In the genomic region with DNA sequence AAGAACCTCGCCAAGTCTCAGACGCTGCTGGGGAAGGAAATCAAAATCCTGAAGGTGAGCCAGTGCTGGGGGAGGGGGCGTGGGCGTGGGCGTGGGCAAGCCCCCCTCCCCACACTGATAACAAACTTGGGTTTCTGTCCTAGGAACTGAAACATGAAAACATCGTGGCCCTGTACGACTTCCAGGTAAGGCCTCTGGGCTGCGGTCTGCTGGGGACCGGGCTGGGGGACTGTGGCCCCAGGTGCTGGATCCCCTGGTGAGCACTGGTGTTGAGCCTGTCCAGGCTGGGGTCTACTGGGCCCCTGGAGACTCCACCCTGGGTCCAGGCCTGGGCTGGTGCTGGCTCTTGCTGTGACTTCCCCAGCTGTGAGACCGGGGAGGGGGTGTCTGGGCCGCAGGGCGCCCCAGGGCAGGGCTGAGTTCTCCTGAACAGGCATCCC, we compare ENCODE assay signal across 8 cellular contexts. TPM values are rescaled to one million over a fixed set of nuclear protein-coding genes. Genes with fewer than 3 reads are reported as not detected.
A peak's percentile ranks its signal among the peaks of the same experiment; 100 is the strongest.
DNase-seq lines count a peak whose midpoint lies in the region; ATAC-seq, FAIRE-seq and TF ChIP-seq lines count a peak whose summit lies in the region.

No MANE protein-coding gene starts in this region.

- H2AFZ ChIP-seq in DND-41 (ENCODE audit: low read depth, low read length): no peak overlapping the region

- H3K27me3 ChIP-seq in DND-41 (ENCODE audit: insufficient read depth, low read length, poor library complexity): no peaks in the 10 kb centered on the region
- no peaks in the 10 kb centered on the region for H3K27me3 ChIP-seq in small intestine (ENCODE audit: control insufficient read depth in 2 of 2, insufficient read depth in 2 of 2, low read length in 2 of 2)

- peak overlapping the region; percentile 68 for H3K9ac ChIP-seq in DND-41 (ENCODE audit: low read depth, low read length)

- no peaks in the 10 kb centered on the region for H3K9me3 Mint-ChIP-seq in activated B cell treated with CpG ODN at 0.5 μM for 24 hours

- H4K20me1 ChIP-seq in DND-41 (ENCODE audit: insufficient read depth, low read length): peaks cover 37% of the 10 kb centered on the region

- H3K4me1 ChIP-seq in DND-41 (ENCODE audit: insufficient read depth, low read length): peaks cover 34% of the 10 kb centered on the region
- peaks cover 0 to 5% of the 10 kb centered on the region in 2 donors for H3K4me1 ChIP-seq in small intestine (ENCODE audit: control insufficient read depth in 2 of 2, insufficient read depth in 1 of 2, low read depth in 1 of 2, low read length in 1 of 2)

- intact Hi-C loops in activated B cell treated with CpG ODN at 0.5 μM for 24 hours (cut with micrococcal nuclease): loop anchor here (1.0 to 10.0 kb wide), 2 partner anchors 28 to 1021 kb away; partner anchors contain the start of gene RAN

- no peaks in the 10 kb centered on the region for H3K36me3 Mint-ChIP-seq in activated B cell treated with CpG ODN at 0.5 μM for 24 hours (ENCODE audit: low read depth)

- peak overlapping the region; percentile 87 for H3K4me2 ChIP-seq in DND-41 (ENCODE audit: insufficient read depth, low read length)

- DNase-seq in DND-41: peak; percentile 55
- no peak for DNase-seq in activated B cell treated with CpG ODN at 0.5 μM for 24 hours
- no peak for DNase-seq in foreskin fibroblast
- no peak for DNase-seq in small intestine
- no peak for DNase-seq in Kasumi-1 (lab: John Stamatoyannopoulos, UW)
- no peak for DNase-seq in GM10266 (ENCODE audit: extremely low spot score)

- ATAC-seq in DND-41 (ENCODE audit: insufficient read depth, low read depth) (peak; percentile 30), HG02678 (IDR thresholded peaks at IDR 0.05; ENCODE audit: unreplicated experiment) (peak; percentile 1), activated B cell treated with CpG ODN at 0.5 μM for 24 hours (ENCODE audit: low read depth) (no peak), GM21576 (IDR thresholded peaks at IDR 0.05; ENCODE audit: unreplicated experiment) (no peak)

- no peaks in the 10 kb centered on the region for H3K27me3 Mint-ChIP-seq in activated B cell treated with CpG ODN at 0.5 μM for 24 hours

- no peak for FAIRE-seq in small intestine (lab: Jason Lieb, UNC)

- H3K36me3 ChIP-seq in DND-41 (ENCODE audit: insufficient read depth, low read length) (peaks cover 37% of the 10 kb centered on the region), small intestine (ENCODE audit: control insufficient read depth in 2 of 2, insufficient read depth in 2 of 2, low read length in 2 of 2) (peaks cover 0 to 4% of the 10 kb centered on the region in 2 donors)

- peaks cover 56% of the 10 kb centered on the region for H3K79me2 ChIP-seq in DND-41 (ENCODE audit: insufficient read depth, low read length)

- peak overlapping the region; percentile 82 for H3K4me3 Mint-ChIP-seq in activated B cell treated with CpG ODN at 0.5 μM for 24 hours

- peak overlapping the region; percentile 46 for H3K27ac Mint-ChIP-seq in activated B cell treated with CpG ODN at 0.5 μM for 24 hours

- CTCF ChIA-PET in activated B cell treated with CpG ODN at 0.5 μM for 24 hours (lab: Charles Lee): no interaction called here

- peaks cover 22% of the 10 kb centered on the region for H3K4me1 Mint-ChIP-seq in activated B cell treated with CpG ODN at 0.5 μM for 24 hours

- TF ChIP-seq CTCF in DND-41 (IDR thresholded peaks at IDR 0.05; ENCODE audit: borderline replicate concordance, extremely low read depth, low read length, poor library complexity, severe bottlenecking) (no peak), activated B cell treated with CpG ODN at 0.5 μM for 24 hours (IDR thresholded peaks at IDR 0.05) (no peak), foreskin fibroblast (IDR thresholded peaks at IDR 0.05; ENCODE audit: low read depth, low read length) (no peak), GM10266 (IDR thresholded peaks at IDR 0.05; ENCODE audit: control insufficient read depth, insufficient read depth, low read depth, missing control alignments) (no peak)

- POLR2A ChIA-PET in activated B cell treated with CpG ODN at 0.5 μM for 24 hours (lab: Charles Lee): interaction anchor here (1.1 to 1.6 kb wide), 4 partner anchors 29 to 185 kb away, joined by 3 to 14 read pairs (median 6); partner anchors contain the start of genes EP400 and SFSWAP

- peak overlapping the region; percentile 56 to 67; a peak in 3 of 4 replicates for H3K4me3 ChIP-seq in DND-41 (ENCODE audit: low read depth in 1 of 2, low read length in 2 of 2)
- peak overlapping the region; percentile 65 for H3K4me3 ChIP-seq in foreskin fibroblast (ENCODE audit: low read depth in 1 of 2, low read length in 2 of 2)
- H3K4me3 ChIP-seq in small intestine (ENCODE audit: low read depth in 1 of 2, low read length in 2 of 2): peak overlapping the region; percentile 80 to 90

- H3K27ac ChIP-seq in DND-41 (ENCODE audit: low read length) (peak overlapping the region; percentile 75), small intestine (ENCODE audit: low read depth in 1 of 2, low read length in 1 of 2) (peak overlapping the region; percentile 71 to 97)

- no peaks in the 10 kb centered on the region for H3K9me3 ChIP-seq in DND-41 (ENCODE audit: insufficient read depth, low read length, severe bottlenecking)
- H3K9me3 ChIP-seq in small intestine (ENCODE audit: control insufficient read depth, low read depth): no peaks in the 10 kb centered on the region

- WGBS in small intestine, 3 donors: 1% methylated on average over 12 of the region's 12 CpGs

RNA-seq across cellular contexts. Expression of gene ULK1, which starts 1.2 kb away (rescaled TPM):
- 20.1 and 27.0 TPM in 2 replicates for total RNA-seq in activated B cell treated with CpG ODN at 0.5 μM for 24 hours
- 10 to 100 TPM; 11.3 to 12.7 (median 12.3) TPM for polyA plus RNA-seq in small intestine

RNA-seq across cellular contexts. Expression of gene PUS1, which starts 33.4 kb away (rescaled TPM):
- 51.5 and 60.3 TPM in 2 replicates for total RNA-seq in activated B cell treated with CpG ODN at 0.5 μM for 24 hours
- 10 to 100 TPM; 11.6 to 30.0 (median 13.5) TPM for polyA plus RNA-seq in small intestine

RNA-seq across cellular contexts. Expression of gene EP400, which starts 54.1 kb away (rescaled TPM):
- 57.8 and 65.6 TPM in 2 replicates for total RNA-seq in activated B cell treated with CpG ODN at 0.5 μM for 24 hours
- polyA plus RNA-seq in small intestine: 10 to 100 TPM in 2 of 3 donors, 1 to 10 TPM in 1; 8.6 to 14.3 (median 11.4) TPM

Comparison
In these comparisons a context has a peak if more than half of its experiments do, and no peak if none do; other contexts are left out.
1. ATAC-seq: peak in DND-41 (single experiment) and HG02678 (single experiment); none in activated B cell treated with CpG ODN at 0.5 μM for 24 hours (single experiment) and GM21576 (single experiment).
2. Peak in every context shown above with its lines, with median percentiles within 50 percentile points of each other: H3K4me3 ChIP-seq.